ENCODE assay signal across 8 cellular contexts in the genomic region with DNA sequence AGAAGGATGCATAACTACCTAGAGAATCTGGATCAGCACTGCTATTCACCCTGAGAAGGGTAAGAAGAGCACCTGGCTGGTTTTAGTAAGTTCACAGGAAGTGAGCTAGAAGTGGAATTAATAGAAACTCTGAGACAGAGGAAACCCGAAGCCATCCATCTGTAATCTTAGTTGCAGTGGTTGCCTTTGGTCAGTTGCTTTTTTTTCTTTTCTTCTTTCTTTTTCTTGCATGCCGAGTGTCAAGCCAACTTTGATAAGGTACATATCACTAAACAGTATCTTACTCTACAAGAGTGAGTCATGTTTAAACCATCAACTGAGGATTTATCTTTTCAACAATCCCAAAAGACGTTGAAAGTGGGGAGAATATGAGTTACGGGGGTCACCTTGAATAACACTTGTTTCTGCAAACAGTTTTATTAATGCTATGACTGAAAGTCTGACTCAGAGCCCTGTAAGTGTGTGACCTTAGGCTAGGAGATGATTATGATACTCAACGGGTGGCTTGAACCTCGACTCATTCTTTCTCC. TPM values are rescaled to one million over a fixed set of nuclear protein-coding genes. Genes with fewer than 3 reads are reported as not detected.
DNase-seq lines count a peak whose midpoint lies in the region; ATAC-seq and TF ChIP-seq lines count a peak whose summit lies in the region.

No MANE protein-coding gene starts in this region.

- peaks cover 0 to 29% (median 16%) of the 10 kb centered on the region in 4 donors for H3K4me1 Mint-ChIP-seq in CD4-positive, CD25-positive, alpha-beta regulatory T cell

- TF ChIP-seq POLR2A in lower leg skin (IDR thresholded peaks at IDR 0.05) (no peak), sigmoid colon (IDR thresholded peaks at IDR 0.05) (no peak)

- ATAC-seq in CD4-positive, CD25-positive, alpha-beta regulatory T cell (ENCODE audit: low read depth in 2 of 2), result peak; percentile 58 to 62
- ATAC-seq in GM19372 (IDR thresholded peaks at IDR 0.05; ENCODE audit: low read depth, unreplicated experiment) (peak; percentile 73), HG03175 (IDR thresholded peaks at IDR 0.05; ENCODE audit: unreplicated experiment) (peak; percentile 88)

- no peak for TF ChIP-seq EP300 in sigmoid colon (IDR thresholded peaks at IDR 0.05)

- H3K27me3 Mint-ChIP-seq in CD4-positive, CD25-positive, alpha-beta regulatory T cell, result no peaks in the 10 kb centered on the region

- intact Hi-C loops in ascending aorta (cut with DNase I) (no loop called here), lower leg skin (cut with DNase I; ENCODE audit: low total_unique reads) (no loop called here), sigmoid colon (cut with DNase I) (no loop called here)

- H3K9me3 ChIP-seq in CD4-positive, CD25-positive, alpha-beta regulatory T cell (ENCODE audit: control insufficient read depth in 2 of 2, low read length in 2 of 2), result no peaks in the 10 kb centered on the region
- H3K9me3 ChIP-seq in ascending aorta, result no peaks in the 10 kb centered on the region
- H3K9me3 ChIP-seq in sigmoid colon, result no peaks in the 10 kb centered on the region

- H3K27ac ChIP-seq in CD4-positive, CD25-positive, alpha-beta regulatory T cell (ENCODE audit: insufficient read depth, low read length, poor library complexity, severe bottlenecking), result no peak overlapping the region
- H3K27ac ChIP-seq in ascending aorta (peak overlapping the region; percentile 50 to 66), sigmoid colon (no peak overlapping the region)

- H3K27ac Mint-ChIP-seq in CD4-positive, CD25-positive, alpha-beta regulatory T cell, result peak overlapping the region; percentile 24 to 48 (median 26)

- peaks cover 21% of the 10 kb centered on the region for H3K36me3 Mint-ChIP-seq in CD4-positive, CD25-positive, alpha-beta regulatory T cell

- H3K36me3 ChIP-seq in CD4-positive, CD25-positive, alpha-beta regulatory T cell (ENCODE audit: control insufficient read depth, insufficient read depth, low read length), result no peaks in the 10 kb centered on the region
- H3K36me3 ChIP-seq in ascending aorta, result peaks cover 0 to 3% of the 10 kb centered on the region in 2 donors
- no peaks in the 10 kb centered on the region for H3K36me3 ChIP-seq in sigmoid colon

- H3K27me3 ChIP-seq in CD4-positive, CD25-positive, alpha-beta regulatory T cell (ENCODE audit: control insufficient read depth, insufficient read depth, low read length), result no peaks in the 10 kb centered on the region
- no peaks in the 10 kb centered on the region for H3K27me3 ChIP-seq in ascending aorta
- no peaks in the 10 kb centered on the region for H3K27me3 ChIP-seq in sigmoid colon

- TF ChIP-seq CTCF in ascending aorta (IDR thresholded peaks at IDR 0.05), result no peak
- TF ChIP-seq CTCF in lower leg skin (IDR thresholded peaks at IDR 0.05), result no peak
- no peak for TF ChIP-seq CTCF in sigmoid colon (IDR thresholded peaks at IDR 0.05)

- no peaks in the 10 kb centered on the region for H3K9me3 Mint-ChIP-seq in CD4-positive, CD25-positive, alpha-beta regulatory T cell

- peak overlapping the region in 1 of 4 donors; percentile 35 for H3K4me3 Mint-ChIP-seq in CD4-positive, CD25-positive, alpha-beta regulatory T cell

- peak in 1 of 3 donors; percentile 46 for DNase-seq in CD4-positive, CD25-positive, alpha-beta regulatory T cell
- DNase-seq in ascending aorta (ENCODE audit: low spot score in 2 of 2), result no peak
- no peak for DNase-seq in lower leg skin (ENCODE audit: low spot score in 2 of 2)
- no peak for DNase-seq in activated gamma-delta T cell (lab: John Stamatoyannopoulos, UW)
- no peak for DNase-seq in SIG-M5 (lab: John Stamatoyannopoulos, UW)
- DNase-seq in sigmoid colon, result no peak

- H3K4me3 ChIP-seq in CD4-positive, CD25-positive, alpha-beta regulatory T cell (ENCODE audit: low read depth, low read length), result peak overlapping the region; percentile 54
- H3K4me3 ChIP-seq in ascending aorta, result peak overlapping the region in 1 of 2 donors; percentile 15
- H3K4me3 ChIP-seq in lower leg skin (ENCODE audit: low read depth, poor library complexity, severe bottlenecking), result no peak overlapping the region
- H3K4me3 ChIP-seq in sigmoid colon, result no peak overlapping the region

- peaks cover 4% of the 10 kb centered on the region for H3K4me1 ChIP-seq in CD4-positive, CD25-positive, alpha-beta regulatory T cell (ENCODE audit: control insufficient read depth, insufficient read depth, low read length, poor library complexity, severe bottlenecking)
- H3K4me1 ChIP-seq in ascending aorta, result peaks cover 6 to 30% of the 10 kb centered on the region in 2 donors
- no peaks in the 10 kb centered on the region for H3K4me1 ChIP-seq in sigmoid colon

- 52 to 53% methylated on average over 6 of the region's 6 CpGs for WGBS in lower leg skin, 2 donors
- WGBS in sigmoid colon, 2 donors, result 61 to 71% methylated on average over 6 of the region's 6 CpGs

RNA-seq across cellular contexts. Expression of gene C12orf75, which starts 26.7 kb away (rescaled TPM):
- 64.6 TPM for total RNA-seq in CD4-positive, CD25-positive, alpha-beta regulatory T cell
- 100 to 1,000 TPM in 1 of 4 donors, 10 to 100 TPM in 3; 53.0 to 184 (median 91.0) TPM for polyA plus RNA-seq in CD4-positive, CD25-positive, alpha-beta regulatory T cell
- total RNA-seq in ascending aorta (56.5 TPM), lower leg skin (10 to 100 TPM; 13.2 to 24.3 (median 15.4) TPM), sigmoid colon (1 to 10 TPM; 1.6 to 4.4 (median 3.1) TPM)
- 100 to 1,000 TPM in 2 of 3 donors, 10 to 100 TPM in 1; 55.6 to 310 (median 230) TPM for polyA plus RNA-seq in sigmoid colon

Comparison
In these comparisons a context has a peak if more than half of its experiments do, and no peak if none do; other contexts are left out.
1. H3K27ac ChIP-seq: peak in ascending aorta (2 of 2); none in CD4-positive, CD25-positive, alpha-beta regulatory T cell (single experiment) and sigmoid colon (0 of 4).
2. Peak in every context shown above with its lines, with median percentiles within 50 percentile points of each other: ATAC-seq.